In genomic region chr2:221715783-221716386, GRCh38 we compare ENCODE assay signal across 1 cellular context.
TF ChIP-seq lines count a peak whose summit lies in the region.

No MANE protein-coding gene starts in this region.

TF ChIP-seq in IMR-90, 13 proteins besides CTCF, POLR2A, EP300 and RAD21:
- TF ChIP-seq MAFK (IDR thresholded peaks at IDR 0.05; ENCODE audit: low read depth, low read length) (peak; percentile 78), RFX5 (IDR thresholded peaks at IDR 0.05; ENCODE audit: low read depth, low read length) (no peak), CEBPB (IDR thresholded peaks at IDR 0.05; ENCODE audit: low read depth, low read length) (no peak), SMC3 (IDR thresholded peaks at IDR 0.05; ENCODE audit: low read depth, low read length) (no peak), NFE2L2 (IDR thresholded peaks at IDR 0.05; ENCODE audit: low read depth, low read length) (no peak), FOS (IDR thresholded peaks at IDR 0.05; ENCODE audit: low read depth, low read length) (no peak), MXI1 (IDR thresholded peaks at IDR 0.05; ENCODE audit: borderline replicate concordance, low read depth, low read length) (no peak)
